Comparison of ENCODE assay signal across 8 cellular contexts in genomic region chr3:50264389-50264963, GRCh38. TPM values are rescaled to one million over a fixed set of nuclear protein-coding genes. Genes with fewer than 3 reads are reported as not detected.
DNase-seq lines count a peak whose midpoint lies in the region; ATAC-seq and TF ChIP-seq lines count a peak whose summit lies in the region.

No MANE protein-coding gene starts in this region.

- H3K4me3 ChIP-seq in dorsolateral prefrontal cortex: peak overlapping the region in 7 of 59 donors; percentile 8 to 75 (median 16)
- peak overlapping the region; percentile 9 for H3K4me3 ChIP-seq in lower lobe of right lung
- H3K4me3 ChIP-seq in tibial artery: no peak overlapping the region

- H3K9me3 ChIP-seq in lower lobe of right lung (no peaks in the 10 kb centered on the region), tibial artery (no peaks in the 10 kb centered on the region)

- peak in 4 of 56 donors; percentile 1 to 15 (median 12) for TF ChIP-seq CTCF in dorsolateral prefrontal cortex (IDR thresholded peaks at IDR 0.05 in 54 of 56, conservative IDR thresholded peaks at IDR 0.05 in 2 of 56; ENCODE audit: low read depth in 1 of 56, partially characterized antibody in 56 of 56)
- TF ChIP-seq CTCF in lower lobe of right lung (IDR thresholded peaks at IDR 0.05): no peak
- TF ChIP-seq CTCF in tibial artery (IDR thresholded peaks at IDR 0.05): no peak

- H3K27ac ChIP-seq in dorsolateral prefrontal cortex (peak overlapping the region; percentile 94 to 100 (median 100)), lower lobe of right lung (peak overlapping the region; percentile 93), tibial artery (peak overlapping the region; percentile 96 to 98)

- H3K27me3 ChIP-seq in dorsolateral prefrontal cortex (peaks cover 0 to 2% (median 0%) of the 10 kb centered on the region in 45 donors), lower lobe of right lung (ENCODE audit: low read depth) (no peaks in the 10 kb centered on the region), tibial artery (no peaks in the 10 kb centered on the region)

- intact Hi-C loops in dorsolateral prefrontal cortex (cut with DNase I) (no loop called here), lower lobe of right lung (cut with DNase I) (no loop called here), tibial artery (cut with DNase I; ENCODE audit: low total_unique reads) (no loop called here)

- H3K4me1 ChIP-seq in lower lobe of right lung: peaks cover 69% of the 10 kb centered on the region
- peaks cover 8 to 90% (median 79%) of the 10 kb centered on the region in 4 donors for H3K4me1 ChIP-seq in tibial artery

- DNase-seq in A172 (ENCODE audit: low spot score) (peak; percentile 96), LoVo (ENCODE audit: low spot score) (peak; percentile 85), dorsolateral prefrontal cortex (peak in 9 of 10 donors; percentile 65 to 84 (median 82)), lower lobe of right lung (peak; percentile 86), tibial artery (peak; percentile 70 to 93), NCI-H774 (lab: John Stamatoyannopoulos, UW) (no peak)

- ATAC-seq in lower lobe of right lung (peak; percentile 68 to 75), HG03520 (IDR thresholded peaks at IDR 0.05; ENCODE audit: unreplicated experiment) (no peak), GM21526 (IDR thresholded peaks at IDR 0.05; ENCODE audit: low FRiP score, unreplicated experiment) (no peak)

- H3K36me3 ChIP-seq in lower lobe of right lung: no peaks in the 10 kb centered on the region
- no peaks in the 10 kb centered on the region for H3K36me3 ChIP-seq in tibial artery

RNA-seq across cellular contexts. Expression of gene SEMA3B, which starts 4.5 kb away (rescaled TPM):
- 22.9 and 26.3 TPM in 2 replicates for total RNA-seq in A172 (2014; rRNA removed; shearing (Covaris generic))
- total RNA-seq in dorsolateral prefrontal cortex (100 to 1,000 TPM in 85 of 120 experiments, 10 to 100 TPM in 35; 36.0 to 486 (median 135) TPM), lower lobe of right lung (77.6 TPM)

RNA-seq across cellular contexts. Expression of gene LSMEM2, which starts 14.4 kb away (rescaled TPM):
- not detected in 2 replicates for total RNA-seq in A172 (2014; rRNA removed; shearing (Covaris generic))
- total RNA-seq in dorsolateral prefrontal cortex (1 to 10 TPM in 95 of 120 experiments, under 1 TPM in 23, not detected in 2; 0.31 to 7.4 (median 1.7) TPM), lower lobe of right lung (not detected)

RNA-seq across cellular contexts. Expression of gene IFRD2, which starts 27.8 kb away (rescaled TPM):
- 120 and 129 TPM in 2 replicates for total RNA-seq in A172 (2014; rRNA removed; shearing (Covaris generic))
- 10 to 100 TPM; 15.0 to 46.2 (median 28.8) TPM for total RNA-seq in dorsolateral prefrontal cortex
- total RNA-seq in lower lobe of right lung: 66.9 TPM

RNA-seq across cellular contexts. Expression of gene GNAI2, which starts 28.5 kb away (rescaled TPM):
- total RNA-seq in A172 (2014; rRNA removed; shearing (Covaris generic)): 247 and 283 TPM in 2 replicates
- 100 to 1,000 TPM; 117 to 240 (median 161) TPM for total RNA-seq in dorsolateral prefrontal cortex
- 372 TPM for total RNA-seq in lower lobe of right lung

RNA-seq across cellular contexts. Expression of gene HYAL3, which starts 34.7 kb away (rescaled TPM):
- total RNA-seq in A172 (2014; rRNA removed; shearing (Covaris generic)): 7.5 and 9.7 TPM in 2 replicates
- 10 to 100 TPM in 25 of 120 experiments, 1 to 10 TPM in 95; 3.0 to 14.8 (median 8.4) TPM for total RNA-seq in dorsolateral prefrontal cortex
- 4.0 TPM for total RNA-seq in lower lobe of right lung

Comparison
In these comparisons a context has a peak if more than half of its experiments do, and no peak if none do; other contexts are left out.
1. ATAC-seq: peak in lower lobe of right lung (2 of 2); none in HG03520 (single experiment) and GM21526 (single experiment).
2. Peak in every context shown above with its lines, with median percentiles within 50 percentile points of each other: H3K27ac ChIP-seq.